10 cellular contexts compared by ENCODE assay signal in the genomic region with DNA sequence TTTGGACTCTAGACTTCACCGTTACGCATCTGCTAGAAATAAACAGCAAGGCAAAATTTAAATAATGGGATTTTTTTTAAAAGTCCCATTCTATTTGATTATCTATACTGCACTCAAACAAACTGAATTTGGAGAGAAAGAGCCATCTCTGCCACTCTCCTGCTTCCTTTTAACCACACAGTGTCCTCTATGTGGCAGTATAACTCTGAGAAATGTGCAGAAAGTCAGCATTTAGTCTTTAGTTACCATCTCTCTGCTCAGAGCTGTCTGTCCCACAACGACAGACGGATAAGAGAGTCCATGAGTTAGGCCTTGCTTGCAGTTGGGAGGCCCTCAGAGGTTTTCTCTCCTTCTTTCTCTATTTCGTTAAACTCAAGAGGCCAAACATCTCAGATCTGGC. TPM values are rescaled to one million over a fixed set of nuclear protein-coding genes. Genes with fewer than 3 reads are reported as not detected.
A peak's percentile ranks its signal among the peaks of the same experiment; 100 is the strongest.
DNase-seq lines count a peak whose midpoint lies in the region; TF ChIP-seq lines count a peak whose summit lies in the region.
"Had no signal": no experiment of that assay in that cellular context is flagged by ENCODE, and none has a peak within 500 bp of the region (broad histone marks: within the 10 kb centered on the region; RNA-seq: fewer than 3 reads in every experiment).

No MANE protein-coding gene starts in this region.

- no peak for DNase-seq in AG09319 (ENCODE audit: extremely low read depth, low read depth)
- DNase-seq in KBM-7 = peak; percentile 27
- peak; percentile 10 for DNase-seq in UCSD-AML1 (lab: John Stamatoyannopoulos, UW; ENCODE audit: unreplicated experiment)
- peak; percentile 37 for DNase-seq in hepatocyte (ENCODE audit: low spot score)
- no peak for DNase-seq in activated CD4-positive, alpha-beta T cell treated with anti-CD3 and anti-CD28 coated beads, Interleukin-2, amount 50 U/mL, for 48 hours
- no peak for DNase-seq in activated T-cell treated with anti-CD3 and anti-CD28 coated beads, Interleukin-2, amount 50 U/mL, for 48 hours
- DNase-seq in KG1 (lab: John Stamatoyannopoulos, UW) = no peak
- no peak for DNase-seq in AG08396 (ENCODE audit: low spot score)
- DNase-seq: occipital lobe had no signal

- H4K20me1 ChIP-seq in hepatocyte (ENCODE audit: insufficient read depth, poor library complexity, severe bottlenecking) = no peaks in the 10 kb centered on the region

- H3K27me3 ChIP-seq in hepatocyte = no peaks in the 10 kb centered on the region
- H3K27me3 ChIP-seq: suprapubic skin had no signal

- in situ Hi-C loops in KBM-7 (cut with MboI; ENCODE audit: low pct_unique_long_range_greater_than_20kb, low sequenced_read_pairs) = no loop called here

- H2AFZ ChIP-seq in hepatocyte = no peak overlapping the region

- 59% methylated on average over 5 of the region's 5 CpGs for WGBS in hepatocyte (ENCODE audit: low lambda C conversion rate, missing lambda C conversion rate)

- no peaks in the 10 kb centered on the region for H3K4me1 ChIP-seq in hepatocyte (ENCODE audit: insufficient read depth)
- H3K4me1 ChIP-seq: suprapubic skin had no signal

- no peaks in the 10 kb centered on the region for H3K36me3 ChIP-seq in hepatocyte (replicated peaks; ENCODE audit: insufficient read depth, low read depth)
- H3K36me3 ChIP-seq: suprapubic skin had no signal

- H3K79me2 ChIP-seq in hepatocyte = no peaks in the 10 kb centered on the region

- H3K9me2 ChIP-seq in hepatocyte (replicated peaks; ENCODE audit: insufficient read depth) = no peaks in the 10 kb centered on the region

- H3K9me3 ChIP-seq in hepatocyte (ENCODE audit: low read depth) = no peaks in the 10 kb centered on the region
- H3K9me3 ChIP-seq: suprapubic skin had no signal

- H3K4me2 ChIP-seq in hepatocyte = no peak overlapping the region

- no peak overlapping the region for H3K27ac ChIP-seq in hepatocyte
- H3K27ac ChIP-seq: suprapubic skin had no signal

- TF ChIP-seq CTCF in AG09319 (IDR thresholded peaks at IDR 0.05; ENCODE audit: low read depth, low read length) (peak; percentile 15), hepatocyte (IDR thresholded peaks at IDR 0.05; ENCODE audit: poor library complexity) (peak; percentile 64)

- no peak overlapping the region for H3K4me3 ChIP-seq in hepatocyte
- H3K4me3 ChIP-seq: suprapubic skin had no signal

RNA-seq across cellular contexts. Expression of a gene that starts 21.2 kb away (rescaled TPM):
- 0.47 TPM in 1 of 2 replicates, not detected in the other for total RNA-seq in hepatocyte
- polyA plus RNA-seq in hepatocyte = 0.32 and 0.83 TPM in 2 replicates

Comparison
In these comparisons a context has a peak if more than half of its experiments do, and no peak if none do; other contexts are left out.
1. DNase-seq: peak in KBM-7 (single experiment), UCSD-AML1 (single experiment) and hepatocyte (single experiment); none in AG09319 (single experiment), activated CD4-positive, alpha-beta T cell treated with anti-CD3 and anti-CD28 coated beads, Interleukin-2, amount 50 U/mL, for 48 hours (0 of 2), activated T-cell treated with anti-CD3 and anti-CD28 coated beads, Interleukin-2, amount 50 U/mL, for 48 hours (0 of 2), KG1 (single experiment) and AG08396 (single experiment).